ENCODE assay signal across 1 cellular context in genomic region chr7:2845193-2845592, GRCh38.
TF ChIP-seq lines count a peak whose summit lies in the region.

No MANE protein-coding gene starts in this region.

TF ChIP-seq in HepG2, 621 proteins besides CTCF, POLR2A, EP300 and RAD21:
- TF ChIP-seq PHF21A (CRISPR knock-in tag; IDR thresholded peaks at IDR 0.05) (no peak), YEATS4 (CRISPR knock-in tag; IDR thresholded peaks at IDR 0.05; ENCODE audit: borderline replicate concordance) (0 out of 2 replicates have a peak, but pooled peaks have one; percentile 10), TFAP4 (IDR thresholded peaks at IDR 0.05; ENCODE audit: borderline replicate concordance, low read depth) (0 out of 2 replicates have a peak, but pooled peaks have one; percentile 14), SOX6 (IDR thresholded peaks at IDR 0.05) (no peak), SOX6 (CRISPR knock-in tag; IDR thresholded peaks at IDR 0.05) (no peak), JUN (CRISPR knock-in tag; IDR thresholded peaks at IDR 0.05) (no peak), PITX1 (CRISPR knock-in tag; IDR thresholded peaks at IDR 0.05) (no peak)
